ENCODE assay signal across 8 cellular contexts in the genomic region with DNA sequence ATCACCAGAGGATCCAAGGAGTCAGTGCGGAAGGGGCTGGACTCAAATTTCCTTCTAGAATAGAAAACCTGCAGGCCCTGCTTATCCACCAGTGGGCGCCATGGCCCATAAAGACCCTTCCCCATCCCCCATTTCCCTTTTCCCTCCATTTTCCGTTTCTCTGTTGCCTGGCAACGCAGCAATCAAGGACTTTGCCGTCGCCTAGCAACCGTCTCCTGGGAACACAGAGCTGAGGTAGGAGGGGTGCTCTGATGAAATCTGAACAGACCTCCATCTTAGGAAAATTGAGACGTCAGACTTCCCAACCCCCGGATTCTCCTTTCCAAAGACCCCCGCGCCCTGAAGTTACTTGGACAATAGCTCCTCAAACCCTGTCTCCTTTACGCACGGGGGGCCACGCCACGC. TPM values are rescaled to one million over a fixed set of nuclear protein-coding genes. Genes with fewer than 3 reads are reported as not detected.
DNase-seq lines count a peak whose midpoint lies in the region; ATAC-seq and TF ChIP-seq lines count a peak whose summit lies in the region.

No MANE protein-coding gene starts in this region.

- H3K36me3 ChIP-seq in gastroesophageal sphincter, result no peaks in the 10 kb centered on the region
- no peaks in the 10 kb centered on the region for H3K36me3 ChIP-seq in neutrophil

- H3K4me3 ChIP-seq in gastroesophageal sphincter (peak overlapping the region; percentile 39 to 62), neutrophil (ENCODE audit: low read depth in 1 of 2, low read length in 1 of 2) (peak overlapping the region; percentile 56 to 76)

- H3K27me3 ChIP-seq in gastroesophageal sphincter (no peaks in the 10 kb centered on the region), neutrophil (peaks cover 17% of the 10 kb centered on the region)

- peak overlapping the region in 3 of 4 donors; percentile 88 to 98 (median 97) for H3K27ac ChIP-seq in gastroesophageal sphincter
- H3K27ac ChIP-seq in neutrophil, result peak overlapping the region; percentile 70

- peak; percentile 98 for DNase-seq in DMS53 (lab: John Stamatoyannopoulos, UW)
- DNase-seq in NCI-H526 treated with DMSO at 0.1 percent for 48 hours (lab: John Stamatoyannopoulos, UW), result peak; percentile 82
- DNase-seq in activated T-helper 9 cell treated with anti-CD3 and anti-CD28 coated beads, Interleukin-2, amount 50 U/mL, for 16 hours (ENCODE audit: low read depth), result peak; percentile 41

- peak; percentile 4 for ATAC-seq in HG03342 (IDR thresholded peaks at IDR 0.05; ENCODE audit: unreplicated experiment)
- ATAC-seq in gastroesophageal sphincter, result peak; percentile 24
- no peak for ATAC-seq in GM21786 (IDR thresholded peaks at IDR 0.05; ENCODE audit: unreplicated experiment)
- no peak for ATAC-seq in HG03521 (IDR thresholded peaks at IDR 0.05; ENCODE audit: unreplicated experiment)

- TF ChIP-seq POLR2A in gastroesophageal sphincter (IDR thresholded peaks at IDR 0.05), result no peak

- H3K9me3 ChIP-seq in gastroesophageal sphincter, result no peaks in the 10 kb centered on the region
- H3K9me3 ChIP-seq in neutrophil, result no peaks in the 10 kb centered on the region

- H3K4me1 ChIP-seq in gastroesophageal sphincter (peaks cover 4 to 68% (median 36%) of the 10 kb centered on the region in 3 donors), neutrophil (ENCODE audit: control insufficient read depth in 1 of 2, insufficient read depth in 1 of 2, low read depth in 1 of 2, low read length in 1 of 2) (peaks cover 31 to 37% of the 10 kb centered on the region in 2 experiments)

- no peak for TF ChIP-seq EP300 in gastroesophageal sphincter (IDR thresholded peaks at IDR 0.05)

- 0 to 4% methylated on average over 11 to 13 of the region's 15 CpGs for WGBS in gastroesophageal sphincter (ENCODE audit: low coverage in 1 of 2), 2 donors

- peak in 2 of 4 experiments; percentile 32 to 37 for TF ChIP-seq CTCF in gastroesophageal sphincter (IDR thresholded peaks at IDR 0.05)
- no peak for TF ChIP-seq CTCF in neutrophil (IDR thresholded peaks at IDR 0.05)

RNA-seq across cellular contexts. Expression of a gene that starts 5.7 kb away (rescaled TPM):
- total RNA-seq in gastroesophageal sphincter, result 10 to 100 TPM; 14.1 to 21.7 (median 16.5) TPM

RNA-seq across cellular contexts. Expression of a gene that starts 5.8 kb away (rescaled TPM):
- total RNA-seq in gastroesophageal sphincter, result 100 to 1,000 TPM; 331 to 508 (median 475) TPM

RNA-seq across cellular contexts. Expression of a gene that starts 20.4 kb away (rescaled TPM):
- total RNA-seq in gastroesophageal sphincter, result 10 to 100 TPM; 33.0 to 53.9 (median 45.0) TPM

RNA-seq across cellular contexts. Expression of a gene that starts 25.4 kb away (rescaled TPM):
- 10 to 100 TPM; 29.4 to 38.2 (median 31.0) TPM for total RNA-seq in gastroesophageal sphincter

RNA-seq across cellular contexts. Expression of a gene that starts 28.4 kb away (rescaled TPM):
- 100 to 1,000 TPM; 289 to 437 (median 386) TPM for total RNA-seq in gastroesophageal sphincter

Comparison
In these comparisons a context has a peak if more than half of its experiments do, and no peak if none do; other contexts are left out.
1. DNase-seq: peak in every context shown above with its lines; median percentile 98 in DMS53; 82 in NCI-H526 treated with DMSO at 0.1 percent for 48 hours; 41 in activated T-helper 9 cell treated with anti-CD3 and anti-CD28 coated beads, Interleukin-2, amount 50 U/mL, for 16 hours.
2. ATAC-seq: peak in HG03342 (single experiment) and gastroesophageal sphincter (single experiment); none in GM21786 (single experiment) and HG03521 (single experiment).